ENCODE assay signal across 8 cellular contexts in the genomic region with DNA sequence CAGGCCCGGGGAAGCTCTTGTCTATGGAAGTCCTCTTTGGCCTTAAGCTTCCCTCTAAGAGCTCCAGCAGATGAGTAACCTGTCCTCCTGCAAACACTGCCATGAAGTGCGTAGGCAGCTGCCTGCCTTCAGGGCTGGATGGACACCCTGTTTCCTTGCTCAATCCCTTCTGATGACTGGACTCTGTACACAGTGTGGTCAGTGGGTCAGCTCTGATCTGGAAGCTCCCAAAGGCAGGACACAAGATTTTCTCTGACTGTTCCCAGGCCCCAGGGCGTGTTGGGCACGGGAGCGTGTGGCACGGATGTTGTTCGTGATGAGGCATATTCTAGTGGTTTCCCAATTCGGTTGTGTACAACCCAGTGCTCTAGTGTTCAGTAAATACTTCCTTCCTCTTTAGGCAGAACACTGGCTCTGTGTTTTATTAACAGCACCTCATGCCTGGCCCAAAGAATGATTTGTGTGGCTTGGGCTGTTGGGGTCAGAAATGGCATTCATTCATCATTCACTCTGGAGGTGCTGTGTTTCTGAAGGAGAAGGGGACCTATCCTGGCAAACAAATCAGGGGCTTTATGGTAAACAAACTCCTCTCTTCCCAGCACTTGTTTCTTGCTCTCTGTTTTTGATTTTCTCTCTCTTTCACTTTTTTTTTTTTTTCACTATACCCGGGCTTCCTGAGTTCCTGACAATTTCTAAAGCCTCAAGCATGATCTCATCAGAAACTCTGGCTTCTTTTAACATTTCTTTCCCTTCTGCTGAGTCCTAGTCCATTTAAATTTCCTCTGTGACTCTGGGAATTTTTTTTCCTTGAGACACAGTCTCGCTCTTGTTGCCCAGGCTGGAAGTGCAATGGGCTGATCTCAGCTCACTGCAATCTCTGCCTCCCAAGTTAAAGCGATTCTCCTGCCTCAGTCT. TPM values are rescaled to one million over a fixed set of nuclear protein-coding genes. Genes with fewer than 3 reads are reported as not detected.
DNase-seq lines count a peak whose midpoint lies in the region; ATAC-seq and TF ChIP-seq lines count a peak whose summit lies in the region.

No MANE protein-coding gene starts in this region.

- ATAC-seq in GM21737 (IDR thresholded peaks at IDR 0.05; ENCODE audit: unreplicated experiment): peak; percentile 72
- ATAC-seq in GM19328 (IDR thresholded peaks at IDR 0.05; ENCODE audit: unreplicated experiment): no peak

- H3K36me3 ChIP-seq in SK-N-MC (ENCODE audit: insufficient read depth, low read length): no peaks in the 10 kb centered on the region
- H3K36me3 ChIP-seq in muscle layer of colon (ENCODE audit: insufficient read depth, low read length): no peaks in the 10 kb centered on the region

- H3K27ac ChIP-seq in SK-N-MC: peak overlapping the region; percentile 31; the same call in 1 of the 2 replicates
- H3K27ac ChIP-seq in muscle layer of colon (ENCODE audit: low read depth, low read length): peak overlapping the region; percentile 44

- no peaks in the 10 kb centered on the region for H3K27me3 ChIP-seq in muscle layer of colon (ENCODE audit: control insufficient read depth in 1 of 2, insufficient read depth in 2 of 2, low read length in 2 of 2)

- no peaks in the 10 kb centered on the region for H3K9me3 ChIP-seq in SK-N-MC (ENCODE audit: low read depth, low read length)
- no peaks in the 10 kb centered on the region for H3K9me3 ChIP-seq in muscle layer of colon (ENCODE audit: low read length)

- peaks cover 6% of the 10 kb centered on the region for H3K4me1 ChIP-seq in muscle layer of colon (ENCODE audit: insufficient read depth, low read length)

- no peak overlapping the region for H3K4me3 ChIP-seq in SK-N-MC
- H3K4me3 ChIP-seq in muscle layer of colon (ENCODE audit: low read depth in 1 of 2, low read length in 2 of 2): no peak overlapping the region

- DNase-seq in AG20443 (ENCODE audit: low spot score): peak; percentile 90
- no peak for DNase-seq in SK-N-MC (ENCODE audit: low read depth, low spot score)
- peak; percentile 55 to 81 for DNase-seq in dermis microvascular lymphatic vessel endothelial cell (ENCODE audit: low read depth in 2 of 2)
- DNase-seq in DMS114 treated with DMSO at 0.1 percent for 48 hours (lab: John Stamatoyannopoulos, UW; ENCODE audit: unreplicated experiment): no peak
- DNase-seq in GM20000 (ENCODE audit: low spot score): no peak

- no peak for TF ChIP-seq CTCF in GM20000 (IDR thresholded peaks at IDR 0.05; ENCODE audit: extremely low read depth, missing control alignments)

- H3K9ac ChIP-seq in SK-N-MC (ENCODE audit: insufficient read length) (no peak overlapping the region), muscle layer of colon (ENCODE audit: low read length) (no peak overlapping the region)

RNA-seq across cellular contexts. Expression of a gene that starts 12.0 kb away (rescaled TPM):
- total RNA-seq in dermis microvascular lymphatic vessel endothelial cell: 0.26 and 0.63 TPM in 2 replicates

RNA-seq across cellular contexts. Expression of a gene that starts 12.9 kb away (rescaled TPM):
- 6.8 and 7.8 TPM in 2 replicates for total RNA-seq in dermis microvascular lymphatic vessel endothelial cell

RNA-seq across cellular contexts. Expression of a gene that starts 55.8 kb away (rescaled TPM):
- 5.6 and 12.0 TPM in 2 replicates for total RNA-seq in dermis microvascular lymphatic vessel endothelial cell

Comparison
In these comparisons a context has a peak if more than half of its experiments do, and no peak if none do; other contexts are left out.
1. DNase-seq: peak in AG20443 (single experiment) and dermis microvascular lymphatic vessel endothelial cell (2 of 2); none in SK-N-MC (single experiment), DMS114 treated with DMSO at 0.1 percent for 48 hours (single experiment) and GM20000 (single experiment).